In the genomic region with DNA sequence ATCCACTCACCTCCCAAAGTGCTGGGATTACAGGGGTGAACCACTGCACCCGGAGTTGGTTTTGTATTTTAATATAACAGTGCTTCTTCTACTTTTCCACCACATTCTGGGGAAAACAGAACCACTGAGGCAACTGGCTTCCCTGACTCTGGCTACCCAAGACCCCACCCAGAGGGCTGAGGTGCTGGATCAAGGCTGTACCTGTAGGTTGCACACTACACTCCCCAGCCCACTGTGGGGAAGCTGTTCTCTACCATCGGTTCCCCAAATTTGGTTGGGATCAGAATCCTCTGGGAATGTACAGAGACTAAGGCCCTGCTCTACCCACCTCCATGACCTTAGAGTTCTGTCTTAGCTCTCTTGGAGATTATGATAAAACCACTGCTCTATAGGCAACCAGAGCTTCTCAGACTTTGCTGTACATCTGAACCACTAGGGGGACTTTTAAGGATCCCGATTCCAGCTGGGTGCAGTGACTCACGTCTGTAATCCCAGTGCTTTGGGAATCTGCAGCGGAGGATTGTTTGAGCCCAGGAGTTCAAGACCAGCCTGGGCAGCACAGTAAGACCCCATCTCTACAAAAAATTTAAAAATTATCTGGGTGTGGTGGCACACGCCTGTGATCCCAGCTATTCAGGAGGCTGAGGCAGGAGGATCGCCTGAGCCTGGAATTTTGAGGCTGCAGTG, we compare ENCODE assay signal across 1 cellular context.
TF ChIP-seq lines count a peak whose summit lies in the region.

No MANE protein-coding gene starts in this region.

TF ChIP-seq in HCT116, 20 proteins besides CTCF, POLR2A, EP300 and RAD21 (continued from another document):
- TF ChIP-seq FOSL1 (IDR thresholded peaks at IDR 0.05; ENCODE audit: low read depth), result peak; percentile 48; the same call in 1 of the 2 replicates
- no peak for TF ChIP-seq POLR2AphosphoS5 (IDR thresholded peaks at IDR 0.05; ENCODE audit: low read depth, low read length)
- TF ChIP-seq YY1 (IDR thresholded peaks at IDR 0.05; ENCODE audit: extremely low read depth, insufficient replicate concordance, low read depth, low read length), result no peak
- no peak for TF ChIP-seq ELF1 (IDR thresholded peaks at IDR 0.05; ENCODE audit: borderline replicate concordance, low read depth)
- TF ChIP-seq, protein P1, sequence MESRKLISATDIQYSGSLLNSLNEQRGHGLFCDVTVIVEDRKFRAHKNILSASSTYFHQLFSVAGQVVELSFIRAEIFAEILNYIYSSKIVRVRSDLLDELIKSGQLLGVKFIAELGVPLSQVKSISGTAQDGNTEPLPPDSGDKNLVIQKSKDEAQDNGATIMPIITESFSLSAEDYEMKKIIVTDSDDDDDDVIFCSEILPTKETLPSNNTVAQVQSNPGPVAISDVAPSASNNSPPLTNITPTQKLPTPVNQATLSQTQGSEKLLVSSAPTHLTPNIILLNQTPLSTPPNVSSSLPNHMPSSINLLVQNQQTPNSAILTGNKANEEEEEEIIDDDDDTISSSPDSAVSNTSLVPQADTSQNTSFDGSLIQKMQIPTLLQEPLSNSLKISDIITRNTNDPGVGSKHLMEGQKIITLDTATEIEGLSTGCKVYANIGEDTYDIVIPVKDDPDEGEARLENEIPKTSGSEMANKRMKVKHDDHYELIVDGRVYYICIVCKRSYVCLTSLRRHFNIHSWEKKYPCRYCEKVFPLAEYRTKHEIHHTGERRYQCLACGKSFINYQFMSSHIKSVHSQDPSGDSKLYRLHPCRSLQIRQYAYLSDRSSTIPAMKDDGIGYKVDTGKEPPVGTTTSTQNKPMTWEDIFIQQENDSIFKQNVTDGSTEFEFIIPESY (IDR thresholded peaks at IDR 0.05; ENCODE audit: extremely low read depth, insufficient replicate concordance, low read length), result no peak
